In genomic region chr11:64855596-64856304, GRCh38 we compare ENCODE assay signal across 7 cellular contexts. TPM values are rescaled to one million over a fixed set of nuclear protein-coding genes. Genes with fewer than 3 reads are reported as not detected.
DNase-seq lines count a peak whose midpoint lies in the region; ATAC-seq and TF ChIP-seq lines count a peak whose summit lies in the region.
"Had no signal": no experiment of that assay in that cellular context is flagged by ENCODE, and none has a peak within 500 bp of the region (broad histone marks: within the 10 kb centered on the region; RNA-seq: fewer than 3 reads in every experiment).

No MANE protein-coding gene starts in this region.

- no peak for DNase-seq in breast epithelium (ENCODE audit: low spot score in 2 of 2)
- no peak for DNase-seq in HT-29 (ENCODE audit: low spot score)
- DNase-seq in omental fat pad (ENCODE audit: low spot score): no peak
- DNase-seq: Karpas-422 had no signal

- H3K36me3 ChIP-seq in Loucy (ENCODE audit: insufficient read depth, low read length) (peaks cover 48% of the 10 kb centered on the region; the same call in 1 of the 2 replicates), breast epithelium (no peaks in the 10 kb centered on the region), skeletal muscle tissue (ENCODE audit: control insufficient read depth in 3 of 3, insufficient read depth in 3 of 3, low read length in 3 of 3) (peaks cover 3 to 12% (median 8%) of the 10 kb centered on the region in 3 donors)

- no peak for TF ChIP-seq POLR2A in breast epithelium (IDR thresholded peaks at IDR 0.05)

- TF ChIP-seq CTCF in Loucy (conservative IDR thresholded peaks at IDR 0.05; ENCODE audit: low read length): no peak
- no peak for TF ChIP-seq CTCF in breast epithelium (IDR thresholded peaks at IDR 0.05)
- TF ChIP-seq CTCF in omental fat pad (IDR thresholded peaks at IDR 0.05): no peak

- H3K4me1 ChIP-seq in Loucy (ENCODE audit: insufficient read depth, low read length, poor library complexity, severe bottlenecking) (peaks cover 45% of the 10 kb centered on the region), breast epithelium (peaks cover 15 to 25% of the 10 kb centered on the region in 2 donors), skeletal muscle tissue (ENCODE audit: control insufficient read depth in 3 of 3, insufficient read depth in 3 of 3, low read length in 3 of 3) (peaks cover 62 to 90% (median 88%) of the 10 kb centered on the region in 3 donors)

- no peak overlapping the region for H3K4me2 ChIP-seq in Loucy (ENCODE audit: low read depth, low read length, poor library complexity, severe bottlenecking)

- H2AFZ ChIP-seq in Loucy (ENCODE audit: low read length): no peak overlapping the region

- no peaks in the 10 kb centered on the region for H4K20me1 ChIP-seq in Loucy (ENCODE audit: insufficient read depth, low read length, poor library complexity, severe bottlenecking)

- H3K9me2 ChIP-seq in Loucy (replicated peaks; ENCODE audit: low read depth, low read length): no peaks in the 10 kb centered on the region

- peak overlapping the region; percentile 83 to 85 for H3K27ac ChIP-seq in breast epithelium
- H3K27ac ChIP-seq in skeletal muscle tissue (ENCODE audit: low read depth, low read length): peak overlapping the region; percentile 89

- no peaks in the 10 kb centered on the region for H3K27me3 ChIP-seq in Loucy (ENCODE audit: insufficient read depth, low read length, poor library complexity, severe bottlenecking)
- no peaks in the 10 kb centered on the region for H3K27me3 ChIP-seq in breast epithelium
- H3K27me3 ChIP-seq in skeletal muscle tissue (ENCODE audit: control insufficient read depth in 3 of 3, insufficient read depth in 3 of 3, low read length in 3 of 3): no peaks in the 10 kb centered on the region

- H3K9ac ChIP-seq in Loucy (ENCODE audit: low read depth, low read length, poor library complexity, severe bottlenecking) (peak overlapping the region; percentile 15), skeletal muscle tissue (ENCODE audit: low read depth in 1 of 3, low read length in 3 of 3) (peak overlapping the region in 2 of 3 donors; percentile 55 to 76)

- H3F3A ChIP-seq in Loucy (ENCODE audit: low read depth): peaks cover 9% of the 10 kb centered on the region; the same call in 1 of the 2 replicates

- intact Hi-C loops in breast epithelium (cut with DNase I; ENCODE audit: low total_unique reads): loop anchor here (10.0 kb wide), 1 partner anchor 159 kb away; the partner anchor contains the start of gene ARL2

- H3K9me3 ChIP-seq in Loucy (ENCODE audit: insufficient read depth, low read depth, low read length): no peaks in the 10 kb centered on the region
- no peaks in the 10 kb centered on the region for H3K9me3 ChIP-seq in breast epithelium
- no peaks in the 10 kb centered on the region for H3K9me3 ChIP-seq in skeletal muscle tissue (ENCODE audit: control insufficient read depth in 3 of 3, low read length in 3 of 3)

- ATAC-seq in GM18907 (IDR thresholded peaks at IDR 0.05; ENCODE audit: unreplicated experiment) (no peak), omental fat pad (ENCODE audit: low FRiP score) (no peak)

- H3K4me3 ChIP-seq in Loucy (ENCODE audit: low read length, poor library complexity, severe bottlenecking): no peak overlapping the region
- H3K4me3 ChIP-seq in breast epithelium: no peak overlapping the region
- H3K4me3 ChIP-seq in skeletal muscle tissue (ENCODE audit: low read length in 3 of 3): peak overlapping the region in 1 of 3 donors; percentile 41

- peaks cover 19% of the 10 kb centered on the region; the same call in 1 of the 2 replicates for H3K79me2 ChIP-seq in Loucy (ENCODE audit: insufficient read depth, low read length)

RNA-seq across cellular contexts. Expression of gene CDC42BPG, which starts 11.3 kb away (rescaled TPM):
- 10 to 100 TPM in 1 of 3 donors, 1 to 10 TPM in 1, not detected in 1; 5.9 to 14.9 TPM for total RNA-seq in breast epithelium
- under 0.01 TPM for total RNA-seq in skeletal muscle tissue
- total RNA-seq in HT-29 (2014; rRNA removed; shearing (Covaris generic)): 22.7 and 24.7 TPM in 2 replicates
- under 1 TPM; 0.19 to 0.48 (median 0.42) TPM for total RNA-seq in omental fat pad

RNA-seq across cellular contexts. Expression of gene EHD1, which starts 22.7 kb away (rescaled TPM):
- total RNA-seq in breast epithelium: 10 to 100 TPM; 26.9 to 45.4 (median 31.2) TPM
- 28.2 TPM for total RNA-seq in skeletal muscle tissue
- total RNA-seq in HT-29 (2014; rRNA removed; shearing (Covaris generic)): 118 and 123 TPM in 2 replicates
- total RNA-seq in omental fat pad: 100 to 1,000 TPM in 2 of 4 donors, 10 to 100 TPM in 2; 66.4 to 226 (median 94.8) TPM

RNA-seq across cellular contexts. Expression of gene MEN1, which starts 45.4 kb away (rescaled TPM):
- total RNA-seq in breast epithelium (10 to 100 TPM; 11.4 to 19.0 (median 14.8) TPM), skeletal muscle tissue (7.3 TPM), omental fat pad (10 to 100 TPM in 3 of 4 donors, 1 to 10 TPM in 1; 7.3 to 20.2 (median 12.2) TPM)
- 35.1 and 38.0 TPM in 2 replicates for total RNA-seq in HT-29 (2014; rRNA removed; shearing (Covaris generic))

RNA-seq across cellular contexts. Expression of gene MAP4K2, which starts 52.7 kb away (rescaled TPM):
- total RNA-seq in breast epithelium (10 to 100 TPM in 2 of 3 donors, 1 to 10 TPM in 1; 7.7 to 16.1 (median 14.0) TPM), skeletal muscle tissue (2.6 TPM), omental fat pad (10 to 100 TPM in 3 of 4 donors, 1 to 10 TPM in 1; 8.5 to 33.3 (median 17.7) TPM)
- 44.4 and 57.0 TPM in 2 replicates for total RNA-seq in HT-29 (2014; rRNA removed; shearing (Covaris generic))
